16 cellular contexts compared by ENCODE assay signal in the genomic region with DNA sequence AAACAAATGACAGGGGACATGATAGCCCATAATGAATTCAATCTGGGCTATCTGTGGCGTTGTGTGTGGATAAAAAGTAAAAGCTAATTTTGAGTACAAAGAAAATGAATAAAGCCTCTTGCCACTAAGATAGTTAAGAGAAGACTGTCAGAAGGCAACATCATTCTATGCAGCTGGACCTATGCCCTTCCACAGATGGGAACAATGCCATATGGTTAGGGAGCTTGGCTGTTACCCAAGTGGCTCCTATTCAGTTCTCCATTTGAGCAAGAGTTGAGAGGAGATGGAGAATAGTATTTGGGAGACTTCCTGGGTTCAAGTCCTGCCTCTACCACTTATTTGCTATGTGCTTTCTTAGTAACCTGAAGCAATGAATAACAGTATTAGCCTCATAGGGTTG.
DNase-seq lines count a peak whose midpoint lies in the region; ATAC-seq and TF ChIP-seq lines count a peak whose summit lies in the region.
"Had no signal": no experiment of that assay in that cellular context is flagged by ENCODE, and none has a peak within 500 bp of the region (broad histone marks: within the 10 kb centered on the region; RNA-seq: fewer than 3 reads in every experiment).

No MANE protein-coding gene starts in this region.

- ATAC-seq in foreskin keratinocyte: no peak
- no peak for ATAC-seq in HG03159 (IDR thresholded peaks at IDR 0.05; ENCODE audit: unreplicated experiment)
- no peak for ATAC-seq in GM19035 (IDR thresholded peaks at IDR 0.05; ENCODE audit: unreplicated experiment)
- ATAC-seq: T-cell had no signal

- H3K4me3 ChIP-seq in choroid plexus epithelial cell (ENCODE audit: low read depth, low read length) (no peak overlapping the region), muscle layer of duodenum (ENCODE audit: low read depth in 1 of 2, low read length in 2 of 2) (no peak overlapping the region), Karpas-422 (ENCODE audit: low read length) (no peak overlapping the region)
- H3K4me3 ChIP-seq: adrenal gland, GM12878, upper lobe of left lung had no signal

- no peaks in the 10 kb centered on the region for H3K79me2 ChIP-seq in Karpas-422 (ENCODE audit: low read length)

- no peaks in the 10 kb centered on the region for H3K9me3 ChIP-seq in muscle layer of duodenum (ENCODE audit: control insufficient read depth in 1 of 2, low read length in 2 of 2)
- H3K9me3 ChIP-seq in Karpas-422 (ENCODE audit: low read length): no peaks in the 10 kb centered on the region
- H3K9me3 ChIP-seq: adrenal gland, upper lobe of left lung had no signal

- peaks cover 0 to 10% of the 10 kb centered on the region in 2 donors for H3K4me1 ChIP-seq in muscle layer of duodenum (ENCODE audit: control insufficient read depth in 1 of 2, insufficient read depth in 2 of 2, low read length in 2 of 2)
- H3K4me1 ChIP-seq in foreskin keratinocyte: no peaks in the 10 kb centered on the region
- H3K4me1 ChIP-seq in Karpas-422 (ENCODE audit: low read length): no peaks in the 10 kb centered on the region

- H3K27me3 ChIP-seq in muscle layer of duodenum (ENCODE audit: low read depth, low read length) (no peaks in the 10 kb centered on the region), foreskin keratinocyte (no peaks in the 10 kb centered on the region), Karpas-422 (ENCODE audit: low read length) (no peaks in the 10 kb centered on the region)
- H3K27me3 ChIP-seq: adrenal gland, upper lobe of left lung had no signal

- DNase-seq in DMS 273 treated with DMSO at 0.1 percent for 48 hours (lab: John Stamatoyannopoulos, UW) (peak; percentile 19), NCI-H1694 treated with DMSO at 0.1 percent for 48 hours (lab: John Stamatoyannopoulos, UW) (peak; percentile 19), choroid plexus epithelial cell (ENCODE audit: low read depth) (peak; percentile 56), foreskin keratinocyte (no peak), Karpas-422 (no peak)
- DNase-seq: effector CD8-positive, alpha-beta T cell; kidney; NCI-H510A treated with DMSO at 0.1 percent for 48 hours; stimulated activated CD4-positive, alpha-beta T cell treated with anti-CD3 and anti-CD28 coated beads, Interleukin-2, amount 100 ng/mL, for 24 hours; T-cell; upper lobe of left lung had no signal

- no peaks in the 10 kb centered on the region for H3K9me2 ChIP-seq in Karpas-422 (replicated peaks; ENCODE audit: insufficient read depth, low read length)

- no peak overlapping the region for H2AFZ ChIP-seq in Karpas-422 (ENCODE audit: low read length)

- TF ChIP-seq CTCF in choroid plexus epithelial cell (conservative IDR thresholded peaks at IDR 0.05; ENCODE audit: low read depth, low read length) (no peak), foreskin keratinocyte (conservative IDR thresholded peaks at IDR 0.05) (no peak)

- H3K9ac ChIP-seq in Karpas-422 (ENCODE audit: low read length): no peak overlapping the region

- H3K36me3 ChIP-seq in muscle layer of duodenum (ENCODE audit: control insufficient read depth in 1 of 2, insufficient read depth in 2 of 2, low read length in 2 of 2) (no peaks in the 10 kb centered on the region), Karpas-422 (ENCODE audit: insufficient read depth, low read length) (no peaks in the 10 kb centered on the region)
- H3K36me3 ChIP-seq: adrenal gland, upper lobe of left lung had no signal

- no peaks in the 10 kb centered on the region for H4K20me1 ChIP-seq in Karpas-422 (ENCODE audit: insufficient read depth, low read depth, low read length)

- peak overlapping the region; percentile 2 for H3K27ac ChIP-seq in muscle layer of duodenum (ENCODE audit: low read length)
- no peak overlapping the region for H3K27ac ChIP-seq in foreskin keratinocyte
- H3K27ac ChIP-seq in Karpas-422 (ENCODE audit: low read length): no peak overlapping the region

- no peak overlapping the region for H3K4me2 ChIP-seq in Karpas-422 (ENCODE audit: low read depth, low read length, poor library complexity, severe bottlenecking)

Comparison
In these comparisons a context has a peak if more than half of its experiments do, and no peak if none do; other contexts are left out.
1. DNase-seq: peak in DMS 273 treated with DMSO at 0.1 percent for 48 hours (single experiment), NCI-H1694 treated with DMSO at 0.1 percent for 48 hours (single experiment) and choroid plexus epithelial cell (single experiment); none in foreskin keratinocyte (0 of 2) and Karpas-422 (single experiment).